Comparison of ENCODE assay signal across 19 cellular contexts in the genomic region with DNA sequence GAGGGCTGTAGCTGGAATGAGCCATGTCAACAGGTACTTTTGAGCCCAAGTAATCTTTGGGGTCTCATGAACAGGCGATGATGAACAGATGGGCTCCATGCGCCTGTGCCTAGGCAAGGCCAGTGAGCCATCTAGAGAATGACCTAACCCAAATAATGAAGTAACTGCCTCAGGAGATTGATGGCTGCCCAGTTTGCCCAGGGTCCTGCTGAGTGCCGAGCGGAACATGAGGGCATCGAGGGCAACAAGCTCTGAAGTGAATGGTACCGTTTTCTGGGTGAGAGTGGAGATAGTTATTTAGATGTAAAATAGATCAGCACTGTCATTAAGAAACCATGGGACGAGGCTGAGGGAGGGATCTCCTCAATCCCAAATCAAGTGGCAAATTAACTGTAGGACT.
DNase-seq lines count a peak whose midpoint lies in the region; ATAC-seq, FAIRE-seq and TF ChIP-seq lines count a peak whose summit lies in the region.
"Had no signal": no experiment of that assay in that cellular context is flagged by ENCODE, and none has a peak within 500 bp of the region (broad histone marks: within the 10 kb centered on the region; RNA-seq: fewer than 3 reads in every experiment).

No MANE protein-coding gene starts in this region.

- in situ Hi-C loops in mammary epithelial cell (cut with MboI; ENCODE audit: low sequenced_read_pairs in 2 of 2) = no loop called here
- in situ Hi-C loops in GM12878 (cut with MboI) = no loop called here

- no peak for TF ChIP-seq RAD21 in GM12878 (IDR thresholded peaks at IDR 0.05; ENCODE audit: insufficient read depth, low read depth, low read length)

- dilution Hi-C loops in mammary epithelial cell (cut with HindIII; ENCODE audit: low sequenced_read_pairs) = no loop called here

- H3K4me1 Mint-ChIP-seq in MCF 10A (ENCODE audit: insufficient read depth, unreplicated experiment) = no peaks in the 10 kb centered on the region
- peaks cover 2% of the 10 kb centered on the region for H3K4me1 Mint-ChIP-seq in T-helper 17 cell
- peaks cover 6% of the 10 kb centered on the region for H3K4me1 Mint-ChIP-seq in neural progenitor cell

- H3K9me3 Mint-ChIP-seq in MCF 10A (ENCODE audit: unreplicated experiment) (no peaks in the 10 kb centered on the region), neural progenitor cell (no peaks in the 10 kb centered on the region)

- H2AFZ ChIP-seq in mammary epithelial cell (ENCODE audit: low read depth, low read length) (no peak overlapping the region), GM12878 (ENCODE audit: control insufficient read depth, low read depth, low read length) (no peak overlapping the region), neural progenitor cell (replicated peaks) (no peak overlapping the region)

- H3K36me3 Mint-ChIP-seq in MCF 10A (ENCODE audit: insufficient read depth, unreplicated experiment) (peaks cover 75% of the 10 kb centered on the region), T-helper 17 cell (ENCODE audit: low read depth) (no peaks in the 10 kb centered on the region), neural progenitor cell (peaks cover 44% of the 10 kb centered on the region)

- H3K36me3 ChIP-seq in mammary epithelial cell (ENCODE audit: insufficient read depth, low read length) (peaks cover 14% of the 10 kb centered on the region), GM12878 (ENCODE audit: control insufficient read depth in 2 of 2, insufficient read depth in 2 of 2, low read length in 1 of 2) (peaks cover 10 to 14% of the 10 kb centered on the region in 2 experiments; a peak in 3 of 4 replicates), neural progenitor cell (peaks cover 16% of the 10 kb centered on the region)

- CTCF ChIA-PET in MCF 10A (lab: Yijun Ruan, JAX) = interaction anchor here (0.6 to 1.0 kb wide), 2 partner anchors 8 to 99 kb away, joined by 3 to 5 read pairs; no protein-coding TSS in a partner anchor
- CTCF ChIA-PET in mammary epithelial cell (lab: Charles Lee; ENCODE audit: low non-redundant PET) = no interaction called here
- CTCF ChIA-PET in GM12878 (lab: Yijun Ruan, JAX) = interaction anchor here (0.6 to 1.9 kb wide), 3 partner anchors 10 to 504 kb away, joined by 3 to 5 read pairs (median 3); no protein-coding TSS in a partner anchor

- H3K4me3 Mint-ChIP-seq in MCF 10A (ENCODE audit: unreplicated experiment) = no peak overlapping the region
- H3K4me3 Mint-ChIP-seq in T-helper 17 cell = peak overlapping the region; percentile 3
- H3K4me3 Mint-ChIP-seq in neural progenitor cell = no peak overlapping the region

- no peak overlapping the region for H3K9ac ChIP-seq in mammary epithelial cell (ENCODE audit: insufficient read depth, low read length)
- H3K9ac ChIP-seq in GM12878 (ENCODE audit: control insufficient read depth, insufficient read depth, low read length) = no peak overlapping the region
- H3K9ac ChIP-seq in neural progenitor cell = no peak overlapping the region

- H3K4me3 ChIP-seq in mammary epithelial cell (replicated peaks in 1 of 3; ENCODE audit: insufficient read depth in 1 of 3, low read depth in 2 of 3, low read length in 3 of 3) (no peak overlapping the region), GM12878 (no peak overlapping the region), neural progenitor cell (no peak overlapping the region)
- H3K4me3 ChIP-seq: HAP-1, SJCRH30 had no signal

- no peak for TF ChIP-seq EP300 in GM12878 (IDR thresholded peaks at IDR 0.05; ENCODE audit: borderline replicate concordance in 1 of 2, control insufficient read depth in 1 of 2, low read depth in 2 of 2, low read length in 2 of 2)

- H3F3A ChIP-seq in neural progenitor cell (ENCODE audit: low read depth) = peaks cover 33% of the 10 kb centered on the region

- H4K20me1 ChIP-seq in mammary epithelial cell (ENCODE audit: insufficient read depth, low read length) = no peaks in the 10 kb centered on the region
- no peaks in the 10 kb centered on the region for H4K20me1 ChIP-seq in GM12878 (ENCODE audit: control insufficient read depth, insufficient read depth)
- no peaks in the 10 kb centered on the region for H4K20me1 ChIP-seq in neural progenitor cell (ENCODE audit: low read depth)

- H3K79me2 ChIP-seq in mammary epithelial cell (ENCODE audit: insufficient read depth, low read length) (no peaks in the 10 kb centered on the region), GM12878 (ENCODE audit: control insufficient read depth, insufficient read depth, low read length) (no peaks in the 10 kb centered on the region), neural progenitor cell (ENCODE audit: low read depth) (no peaks in the 10 kb centered on the region)

- FAIRE-seq in GM12878 (lab: Jason Lieb, UNC) = no peak
- FAIRE-seq: HTR-8/SVneo had no signal

- H3K27me3 ChIP-seq in mammary epithelial cell (ENCODE audit: insufficient read depth, low read length) (no peaks in the 10 kb centered on the region), GM12878 (replicated peaks in 1 of 2; ENCODE audit: control insufficient read depth in 2 of 2, insufficient read depth in 2 of 2, low read length in 1 of 2) (no peaks in the 10 kb centered on the region), neural progenitor cell (no peaks in the 10 kb centered on the region)
- H3K27me3 ChIP-seq: SJCRH30 had no signal

- SMC1A ChIA-PET in GM12878 (lab: Charles Lee; ENCODE audit: uncharacterized antibody, unreplicated experiment) = interaction anchor here (0.6 to 1.0 kb wide), 2 partner anchors 9 to 107 kb away, joined by 3 read pairs; no protein-coding TSS in a partner anchor

- TF ChIP-seq CTCF in MCF 10A (IDR thresholded peaks at IDR 0.05; ENCODE audit: unreplicated experiment) (no peak), mammary epithelial cell (conservative IDR thresholded peaks at IDR 0.05 in 1 of 2, IDR thresholded peaks at IDR 0.05 in 1 of 2; ENCODE audit: extremely low read depth in 1 of 2, insufficient read depth in 1 of 2, low read depth in 1 of 2, low read length in 2 of 2) (no peak), GM12878 (IDR thresholded peaks at IDR 0.05 in 2 of 3, conservative IDR thresholded peaks at IDR 0.05 in 1 of 3; ENCODE audit: control insufficient read depth in 2 of 3, extremely low read depth in 1 of 3, insufficient read depth in 1 of 3, low read depth in 3 of 3, low read length in 3 of 3) (no peak), neural progenitor cell (IDR thresholded peaks at IDR 0.05) (no peak)

- H3K9me3 ChIP-seq in mammary epithelial cell (replicated peaks; ENCODE audit: insufficient read depth, low read length) (no peaks in the 10 kb centered on the region), T-helper 17 cell (ENCODE audit: control insufficient read depth, low read length, poor library complexity, severe bottlenecking) (no peaks in the 10 kb centered on the region), GM12878 (replicated peaks; ENCODE audit: control insufficient read depth, insufficient read depth, low read length) (no peaks in the 10 kb centered on the region), neural progenitor cell (ENCODE audit: low read depth) (no peaks in the 10 kb centered on the region)
- H3K9me3 ChIP-seq: HAP-1, SJCRH30 had no signal

- 96% methylated on average over 7 of the region's 7 CpGs for WGBS in mammary epithelial cell (ENCODE audit: low coverage, missing lambda C conversion rate)
- whole genome bisulfite sequencing in GM12878 (ENCODE audit: insufficient coverage, insufficient replicate concordance, low lambda C conversion rate, missing lambda C conversion rate) = 93% methylated on average over 7 of the region's 7 CpGs

- TF ChIP-seq POLR2A in GM12878 (IDR thresholded peaks at IDR 0.05; ENCODE audit: low read depth, low read length) = 0 out of 2 replicates have a peak, but pooled peaks have one; percentile 43

- H3K27ac Mint-ChIP-seq in MCF 10A (ENCODE audit: low read depth, unreplicated experiment) (peak overlapping the region; percentile 39), T-helper 17 cell (peak overlapping the region; percentile 39), neural progenitor cell (no peak overlapping the region)

- H3K27ac ChIP-seq in mammary epithelial cell (ENCODE audit: insufficient read depth, low read depth, low read length) (no peak overlapping the region), GM12878 (ENCODE audit: control insufficient read depth, insufficient read depth) (no peak overlapping the region), neural progenitor cell (peak overlapping the region; percentile 29)
- H3K27ac ChIP-seq: HL-60, SJCRH30 had no signal

- H3K4me1 ChIP-seq in mammary epithelial cell (ENCODE audit: insufficient read depth, low read length) (no peaks in the 10 kb centered on the region), GM12878 (ENCODE audit: control insufficient read depth, insufficient read depth, low read length) (no peaks in the 10 kb centered on the region), neural progenitor cell (no peaks in the 10 kb centered on the region)
- H3K4me1 ChIP-seq: HAP-1, SJCRH30 had no signal

- H3K27me3 Mint-ChIP-seq in MCF 10A (ENCODE audit: insufficient read depth, unreplicated experiment) (no peaks in the 10 kb centered on the region), T-helper 17 cell (no peaks in the 10 kb centered on the region), neural progenitor cell (ENCODE audit: insufficient read depth, low read depth) (no peaks in the 10 kb centered on the region)

- DNase-seq in MCF 10A (ENCODE audit: unreplicated experiment) (no peak), mammary epithelial cell (no peak), T-helper 17 cell (no peak), GM12878 (ENCODE audit: low read depth, low spot score) (no peak), neural progenitor cell (ENCODE audit: low spot score) (no peak), globus pallidus (ENCODE audit: low spot score) (no peak)
- DNase-seq: Calu3; DMS53; MV-4-11; NCI-H1417; NCI-H187 treated with DMSO at 0.1 percent for 48 hours; NCI-H69; NK-92 treated with Interleukin-12 subunit alpha and Interleukin-12 subunit beta, amount 100 ng/mL, for 24 hours; RPMI8226; SJCRH30 had no signal

- H3K4me2 ChIP-seq in mammary epithelial cell (ENCODE audit: insufficient read depth, low read depth, low read length) (no peak overlapping the region), GM12878 (ENCODE audit: control insufficient read depth, insufficient read depth) (no peak overlapping the region), neural progenitor cell (no peak overlapping the region)

- BruUV-seq in MCF 10A (replicated peaks; lab: Mats Ljungman, UMichigan) (no TSS peak), mammary epithelial cell (replicated peaks; lab: Mats Ljungman, UMichigan) (no TSS peak), GM12878 (replicated peaks; lab: Mats Ljungman, UMichigan) (no TSS peak)

- POLR2A ChIA-PET in MCF 10A (lab: Yijun Ruan, JAX) = no interaction called here
- POLR2A ChIA-PET in GM12878 (lab: Charles Lee) = interaction anchor here (1.0 kb wide), 1 partner anchor 11 kb away, joined by 3 read pairs; no protein-coding TSS in a partner anchor

- ATAC-seq in T-helper 17 cell = no peak
- no peak for ATAC-seq in GM12878
- no peak for ATAC-seq in GM18861 (IDR thresholded peaks at IDR 0.05; ENCODE audit: unreplicated experiment)

- RAD21 ChIA-PET in GM12878 (lab: Charles Lee; ENCODE audit: unreplicated experiment) = no interaction called here

- intact Hi-C loops in MCF 10A (cut with micrococcal nuclease) (loop anchor here (10.0 kb wide), 1 partner anchor 231 kb away; no protein-coding TSS in a partner anchor), mammary epithelial cell (cut with micrococcal nuclease) (no loop called here), GM12878 (cut with micrococcal nuclease; ENCODE audit: unreplicated experiment) (loop anchor here (10.0 kb wide), 1 partner anchor 159 kb away; no protein-coding TSS in a partner anchor)
